ENCODE assay signal across 6 cellular contexts in genomic region chrX:102235678-102236077, GRCh38. TPM values are rescaled to one million over a fixed set of nuclear protein-coding genes. Genes with fewer than 3 reads are reported as not detected.
"Had no signal": no experiment of that assay in that cellular context is flagged by ENCODE, and none has a peak within 500 bp of the region (broad histone marks: within the 10 kb centered on the region; RNA-seq: fewer than 3 reads in every experiment).

No MANE protein-coding gene starts in this region.

RNA-seq across cellular contexts. Expression of gene NXF2, which starts 11.3 kb away (rescaled TPM):
- total RNA-seq: HT-29, LHCN-M2, MCF 10A, OCI-LY7, PC-3, SJSA1 had no signal

RNA-seq across cellular contexts. Expression of gene TCP11X1, which starts 20.6 kb away (rescaled TPM):
- total RNA-seq: HT-29, LHCN-M2, MCF 10A, OCI-LY7, PC-3, SJSA1 had no signal
